Comparison of ENCODE assay signal across 10 cellular contexts in the genomic region with DNA sequence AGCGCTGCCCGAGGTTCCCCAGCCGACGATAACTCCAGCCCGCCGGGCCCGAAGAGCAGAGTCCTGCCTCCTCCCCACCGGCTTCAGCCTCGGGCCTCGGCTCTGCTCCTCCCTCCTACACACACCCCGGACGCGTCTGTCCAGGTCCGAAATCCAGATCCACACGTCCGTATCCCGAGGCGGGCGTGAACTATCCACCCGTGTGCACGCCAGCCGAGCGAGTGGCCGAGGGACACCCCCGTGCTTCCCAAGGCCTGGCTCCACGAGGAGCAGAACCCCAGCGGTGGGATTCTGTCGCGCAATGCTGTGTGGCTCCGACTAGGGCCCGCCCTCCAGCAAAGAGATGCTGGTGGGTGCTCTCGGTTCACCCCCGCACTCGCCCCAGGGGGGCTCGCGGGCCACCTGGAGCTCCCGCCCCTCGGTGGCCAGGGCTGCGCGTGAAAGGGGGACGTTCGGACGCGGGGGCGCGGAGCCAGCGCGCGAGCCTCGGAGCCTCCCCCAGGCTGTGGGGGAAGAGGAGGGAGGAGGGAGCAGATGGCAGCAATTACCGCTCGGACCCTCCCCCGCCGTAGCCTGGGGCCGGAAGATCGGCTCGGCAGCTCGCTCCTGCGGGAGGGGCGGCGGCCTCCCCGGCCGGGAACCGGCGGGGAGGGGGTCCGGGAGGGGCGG. TPM values are rescaled to one million over a fixed set of nuclear protein-coding genes. Genes with fewer than 3 reads are reported as not detected.
A peak's percentile ranks its signal among the peaks of the same experiment; 100 is the strongest.
DNase-seq lines count a peak whose midpoint lies in the region; ATAC-seq, FAIRE-seq and TF ChIP-seq lines count a peak whose summit lies in the region.
"Had no signal": no experiment of that assay in that cellular context is flagged by ENCODE, and none has a peak within 500 bp of the region (broad histone marks: within the 10 kb centered on the region; RNA-seq: fewer than 3 reads in every experiment).

No MANE protein-coding gene starts in this region.

- 21% methylated on average over 59 of the region's 67 CpGs for WGBS in GM12878 (ENCODE audit: insufficient coverage, insufficient replicate concordance, low lambda C conversion rate, missing lambda C conversion rate)

- no TSS peak for BruUV-seq in GM12878 (replicated peaks; lab: Mats Ljungman, UMichigan)

- peak; percentile 74 for DNase-seq in DMS 273 (lab: John Stamatoyannopoulos, UW; ENCODE audit: unreplicated experiment)
- no peak for DNase-seq in DMS 273 treated with DMSO at 0.1 percent for 48 hours (lab: John Stamatoyannopoulos, UW)
- no peak for DNase-seq in GM12878 (ENCODE audit: low read depth, low spot score)
- peak; percentile 84 for DNase-seq in left kidney (ENCODE audit: low read depth, low spot score)
- no peak for DNase-seq in NK-92 treated with Interleukin-12 subunit alpha and Interleukin-12 subunit beta, amount 100 ng/mL, for 24 hours (lab: John Stamatoyannopoulos, UW)
- no peak for DNase-seq in DMS153 (lab: John Stamatoyannopoulos, UW)

- CTCF ChIA-PET in GM12878 (lab: Yijun Ruan, JAX): no interaction called here

- SMC1A ChIA-PET in GM12878 (lab: Charles Lee; ENCODE audit: uncharacterized antibody, unreplicated experiment): no interaction called here

- H3K4me2 ChIP-seq in GM12878 (ENCODE audit: control insufficient read depth, insufficient read depth): no peak overlapping the region

- no peak for TF ChIP-seq POLR2A in GM12878 (IDR thresholded peaks at IDR 0.05; ENCODE audit: low read depth, low read length)

- H4K20me1 ChIP-seq in GM12878 (ENCODE audit: control insufficient read depth, insufficient read depth): no peaks in the 10 kb centered on the region

- RAD21 ChIA-PET in GM12878 (lab: Charles Lee; ENCODE audit: unreplicated experiment): no interaction called here

- H3K36me3 ChIP-seq in GM12878 (ENCODE audit: control insufficient read depth in 2 of 2, insufficient read depth in 2 of 2, low read length in 1 of 2): no peaks in the 10 kb centered on the region
- H3K36me3 ChIP-seq in stomach smooth muscle (ENCODE audit: control insufficient read depth in 2 of 2, insufficient read depth in 2 of 2, low read length in 2 of 2): no peaks in the 10 kb centered on the region
- H3K36me3 ChIP-seq: HAP-1 had no signal

- H3K4me3 ChIP-seq in GM12878: no peak overlapping the region
- peak overlapping the region; percentile 29 to 68 for H3K4me3 ChIP-seq in stomach smooth muscle (ENCODE audit: low read length in 2 of 2)
- H3K4me3 ChIP-seq: HAP-1 had no signal

- H3K27ac ChIP-seq in GM12878 (ENCODE audit: control insufficient read depth, insufficient read depth) (no peak overlapping the region), stomach smooth muscle (ENCODE audit: low read length) (no peak overlapping the region)
- H3K27ac ChIP-seq: 22Rv1 had no signal

- H3K9me3 ChIP-seq in GM12878 (replicated peaks; ENCODE audit: control insufficient read depth, insufficient read depth, low read length): no peaks in the 10 kb centered on the region
- no peaks in the 10 kb centered on the region for H3K9me3 ChIP-seq in stomach smooth muscle (ENCODE audit: control insufficient read depth in 2 of 2, low read length in 2 of 2)
- H3K9me3 ChIP-seq: HAP-1 had no signal

- intact Hi-C loops in GM12878 (cut with micrococcal nuclease; ENCODE audit: unreplicated experiment): no loop called here

- H3K27me3 ChIP-seq in GM12878 (replicated peaks in 1 of 2; ENCODE audit: control insufficient read depth in 2 of 2, insufficient read depth in 2 of 2, low read length in 1 of 2): peaks cover 13 to 14% of the 10 kb centered on the region in 2 experiments
- H3K27me3 ChIP-seq in stomach smooth muscle (ENCODE audit: control insufficient read depth in 1 of 2, insufficient read depth in 2 of 2, low read length in 2 of 2): peaks cover 33 to 43% of the 10 kb centered on the region in 2 donors

- TF ChIP-seq RAD21 in GM12878 (IDR thresholded peaks at IDR 0.05; ENCODE audit: insufficient read depth, low read depth, low read length): no peak

- H3K4me1 ChIP-seq in GM12878 (ENCODE audit: control insufficient read depth, insufficient read depth, low read length) (no peaks in the 10 kb centered on the region), stomach smooth muscle (ENCODE audit: control insufficient read depth, insufficient read depth, low read length) (peaks cover 23% of the 10 kb centered on the region)

- no peaks in the 10 kb centered on the region for H3K79me2 ChIP-seq in GM12878 (ENCODE audit: control insufficient read depth, insufficient read depth, low read length)

- TF ChIP-seq EP300 in GM12878 (IDR thresholded peaks at IDR 0.05; ENCODE audit: borderline replicate concordance in 1 of 2, control insufficient read depth in 1 of 2, low read depth in 2 of 2, low read length in 2 of 2): no peak

- POLR2A ChIA-PET in GM12878 (lab: Charles Lee): no interaction called here

- no peak for ATAC-seq in GM12878
- no peak for ATAC-seq in HG03354 (IDR thresholded peaks at IDR 0.05; ENCODE audit: poor library complexity, severe bottlenecking, unreplicated experiment)

- no peak for TF ChIP-seq CTCF in GM12878 (IDR thresholded peaks at IDR 0.05 in 2 of 3, conservative IDR thresholded peaks at IDR 0.05 in 1 of 3; ENCODE audit: control insufficient read depth in 2 of 3, extremely low read depth in 1 of 3, insufficient read depth in 1 of 3, low read depth in 3 of 3, low read length in 3 of 3)

- in situ Hi-C loops in GM12878 (cut with MboI): no loop called here

- H2AFZ ChIP-seq in GM12878 (ENCODE audit: control insufficient read depth, low read depth, low read length): no peak overlapping the region

- H3K9ac ChIP-seq in GM12878 (ENCODE audit: control insufficient read depth, insufficient read depth, low read length) (no peak overlapping the region), stomach smooth muscle (ENCODE audit: low read length in 2 of 2) (peak overlapping the region in 1 of 2 donors; percentile 31)

- no peak for FAIRE-seq in GM12878 (lab: Jason Lieb, UNC)

TF ChIP-seq in GM12878, 131 proteins besides CTCF, POLR2A, EP300 and RAD21 (continues in another document):
- TF ChIP-seq SUZ12 (IDR thresholded peaks at IDR 0.05; ENCODE audit: unreplicated experiment): peak; percentile 40

RNA-seq across cellular contexts. Expression of a gene that starts 18.9 kb away (rescaled TPM):
- not detected in 2 replicates for total RNA-seq in GM12878 (2013; cell fraction: nucleolus; rRNA removed)
- not detected in 2 replicates for total RNA-seq in GM12878 (2014; rRNA removed)
- total RNA-seq in GM12878 (2014; rRNA removed; fragmentation: Illumina TruSeq; extraction: Trizol): not detected in 2 replicates
- not detected in 2 replicates for total RNA-seq in GM12878 (2021)
- not detected for polyA plus RNA-seq in GM12878 (2011; ENCODE audit: low read depth)
- polyA plus RNA-seq in GM12878 (2011; rRNA removed): not detected in 2 replicates
- polyA plus RNA-seq in GM12878 (2011; cell fraction: cytosol; rRNA removed): not detected in 2 replicates
- not detected in 2 replicates for polyA plus RNA-seq in GM12878 (2011; cell fraction: nucleus; rRNA removed)
- polyA plus RNA-seq in GM12878 (2012): not detected in 2 replicates
- not detected in 2 replicates for polyA plus RNA-seq in GM12878 (2014; fragmentation: Illumina TruSeq; extraction: Trizol)
- polyA plus RNA-seq in GM12878 (2014; fragmentation: Nextera tagmentation; extraction: Ambion mirVana): not detected
- polyA plus RNA-seq in GM12878 (2014; rRNA removed): not detected in 2 replicates
- polyA plus RNA-seq in GM12878 (2016; fragmentation: Nextera tagmentation; extraction: Ambion mirVana): not detected
- not detected in 2 replicates for polyA minus RNA-seq in GM12878 (2011; rRNA and poly(A)+ RNA removed)
- polyA minus RNA-seq in GM12878 (2011; cell fraction: cytosol; rRNA and poly(A)+ RNA removed): not detected in 2 replicates
- polyA minus RNA-seq in GM12878 (2011; cell fraction: nucleus; rRNA and poly(A)+ RNA removed): not detected in 2 replicates

RNA-seq across cellular contexts. Expression of a gene that starts 20.4 kb away (rescaled TPM):
- total RNA-seq in GM12878 (2013; cell fraction: nucleolus; rRNA removed): not detected in 2 replicates
- total RNA-seq in GM12878 (2014; rRNA removed) (not detected in 2 replicates), GM12878 (2014; rRNA removed; fragmentation: Illumina TruSeq; extraction: Trizol) (not detected in 2 replicates), GM12878 (2021) (not detected in 2 replicates)
- not detected for polyA plus RNA-seq in GM12878 (2011; ENCODE audit: low read depth)
- polyA plus RNA-seq in GM12878 (2011; rRNA removed) (not detected in 2 replicates), GM12878 (2014; fragmentation: Illumina TruSeq; extraction: Trizol) (not detected in 2 replicates), GM12878 (2014; fragmentation: Nextera tagmentation; extraction: Ambion mirVana) (not detected), GM12878 (2014; rRNA removed) (not detected in 2 replicates), GM12878 (2016; fragmentation: Nextera tagmentation; extraction: Ambion mirVana) (not detected)
- not detected in 2 replicates for polyA plus RNA-seq in GM12878 (2011; cell fraction: cytosol; rRNA removed)
- not detected in 2 replicates for polyA plus RNA-seq in GM12878 (2011; cell fraction: nucleus; rRNA removed)
- not detected in 2 replicates for polyA plus RNA-seq in GM12878 (2012)
- polyA minus RNA-seq in GM12878 (2011; rRNA and poly(A)+ RNA removed): not detected in 2 replicates
- polyA minus RNA-seq in GM12878 (2011; cell fraction: cytosol; rRNA and poly(A)+ RNA removed): not detected in 2 replicates
- polyA minus RNA-seq in GM12878 (2011; cell fraction: nucleus; rRNA and poly(A)+ RNA removed): not detected in 2 replicates

RNA-seq across cellular contexts. Expression of a gene that starts 38.3 kb away (rescaled TPM):
- 1.2 and 1.4 TPM in 2 replicates for total RNA-seq in GM12878 (2013; cell fraction: nucleolus; rRNA removed)
- total RNA-seq in GM12878 (2014; rRNA removed) (not detected in 2 replicates), GM12878 (2014; rRNA removed; fragmentation: Illumina TruSeq; extraction: Trizol) (not detected in 2 replicates), GM12878 (2021) (0.29 TPM in 1 of 2 replicates, not detected in the other)
- not detected for polyA plus RNA-seq in GM12878 (2011; ENCODE audit: low read depth)
- polyA plus RNA-seq in GM12878 (2011; rRNA removed) (not detected in 2 replicates), GM12878 (2014; fragmentation: Illumina TruSeq; extraction: Trizol) (not detected in 2 replicates), GM12878 (2014; fragmentation: Nextera tagmentation; extraction: Ambion mirVana) (not detected), GM12878 (2014; rRNA removed) (not detected in 2 replicates), GM12878 (2016; fragmentation: Nextera tagmentation; extraction: Ambion mirVana) (not detected)
- not detected in 2 replicates for polyA plus RNA-seq in GM12878 (2011; cell fraction: cytosol; rRNA removed)
- polyA plus RNA-seq in GM12878 (2011; cell fraction: nucleus; rRNA removed): not detected in 2 replicates
- polyA plus RNA-seq in GM12878 (2012): 0.15 TPM in 1 of 2 replicates, not detected in the other
- not detected in 2 replicates for polyA minus RNA-seq in GM12878 (2011; rRNA and poly(A)+ RNA removed)
- polyA minus RNA-seq in GM12878 (2011; cell fraction: cytosol; rRNA and poly(A)+ RNA removed): not detected in 2 replicates
- not detected in 2 replicates for polyA minus RNA-seq in GM12878 (2011; cell fraction: nucleus; rRNA and poly(A)+ RNA removed)

Comparison
In these comparisons a context has a peak if more than half of its experiments do, and no peak if none do; other contexts are left out.
1. DNase-seq: peak in DMS 273 (single experiment) and left kidney (single experiment); none in DMS 273 treated with DMSO at 0.1 percent for 48 hours (single experiment), GM12878 (single experiment), NK-92 treated with Interleukin-12 subunit alpha and Interleukin-12 subunit beta, amount 100 ng/mL, for 24 hours (single experiment) and DMS153 (single experiment).